In genomic region chr18:57135705-57136104, GRCh38 we compare ENCODE assay signal across 1 cellular context.
TF ChIP-seq lines count a peak whose summit lies in the region.

No MANE protein-coding gene starts in this region.

TF ChIP-seq in H1, 55 proteins besides CTCF, POLR2A, EP300 and RAD21:
- TF ChIP-seq JUND (IDR thresholded peaks at IDR 0.05; ENCODE audit: low read length) = no peak
- no peak for TF ChIP-seq CEBPB (IDR thresholded peaks at IDR 0.05; ENCODE audit: low read depth, low read length)
- TF ChIP-seq MAFK (IDR thresholded peaks at IDR 0.05; ENCODE audit: low read depth, low read length) = no peak
- TF ChIP-seq, protein P1, sequence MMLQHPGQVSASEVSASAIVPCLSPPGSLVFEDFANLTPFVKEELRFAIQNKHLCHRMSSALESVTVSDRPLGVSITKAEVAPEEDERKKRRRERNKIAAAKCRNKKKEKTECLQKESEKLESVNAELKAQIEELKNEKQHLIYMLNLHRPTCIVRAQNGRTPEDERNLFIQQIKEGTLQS (IDR thresholded peaks at IDR 0.05; ENCODE audit: insufficient read depth, low read depth, low read length) = no peak
- TF ChIP-seq, protein P2, sequence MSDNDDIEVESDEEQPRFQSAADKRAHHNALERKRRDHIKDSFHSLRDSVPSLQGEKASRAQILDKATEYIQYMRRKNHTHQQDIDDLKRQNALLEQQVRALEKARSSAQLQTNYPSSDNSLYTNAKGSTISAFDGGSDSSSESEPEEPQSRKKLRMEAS (IDR thresholded peaks at IDR 0.05) = no peak
- no peak for TF ChIP-seq POLR2AphosphoS5 (IDR thresholded peaks at IDR 0.05; ENCODE audit: low read depth, low read length)
- TF ChIP-seq RBBP5 (IDR thresholded peaks at IDR 0.05; ENCODE audit: borderline replicate concordance, low read depth, low read length) = no peak
- no peak for TF ChIP-seq BRCA1 (IDR thresholded peaks at IDR 0.05; ENCODE audit: low read depth, low read length)
- TF ChIP-seq EZH2 (IDR thresholded peaks at IDR 0.05; ENCODE audit: low read depth, low read length, severe bottlenecking) = no peak
- no peak for TF ChIP-seq SP2 (IDR thresholded peaks at IDR 0.05; ENCODE audit: low read length)
- no peak for TF ChIP-seq KDM5A (IDR thresholded peaks at IDR 0.05; ENCODE audit: low read length)
- no peak for TF ChIP-seq ASH2L (IDR thresholded peaks at IDR 0.05; ENCODE audit: low read length)
- no peak for TF ChIP-seq CBX5 (IDR thresholded peaks at IDR 0.05; ENCODE audit: low read depth, low read length)
- no peak for TF ChIP-seq SP1 (IDR thresholded peaks at IDR 0.05; ENCODE audit: low read depth, low read length)
- TF ChIP-seq ATF2 (IDR thresholded peaks at IDR 0.05; ENCODE audit: low read length) = no peak
- no peak for TF ChIP-seq CHD1 (IDR thresholded peaks at IDR 0.05; ENCODE audit: low read depth, low read length)
- TF ChIP-seq EGR1 (IDR thresholded peaks at IDR 0.05; ENCODE audit: borderline replicate concordance, low read depth, low read length) = no peak
- no peak for TF ChIP-seq BCL11A (IDR thresholded peaks at IDR 0.05; ENCODE audit: low read depth in 2 of 2, low read length in 2 of 2)
